Comparison of ENCODE assay signal across 15 cellular contexts in genomic region chr10:96259150-96259549, GRCh38. TPM values are rescaled to one million over a fixed set of nuclear protein-coding genes. Genes with fewer than 3 reads are reported as not detected.
DNase-seq lines count a peak whose midpoint lies in the region; ATAC-seq and TF ChIP-seq lines count a peak whose summit lies in the region.
"Had no signal": no experiment of that assay in that cellular context is flagged by ENCODE, and none has a peak within 500 bp of the region (broad histone marks: within the 10 kb centered on the region; RNA-seq: fewer than 3 reads in every experiment).

No MANE protein-coding gene starts in this region.

- H2AFZ ChIP-seq in OCI-LY7 (ENCODE audit: low read length) = no peak overlapping the region

- TF ChIP-seq CTCF in OCI-LY7 (conservative IDR thresholded peaks at IDR 0.05; ENCODE audit: low read length) = no peak

- peaks cover 0 to 81% (median 0%) of the 10 kb centered on the region in 11 experiments; a peak in 2 of 22 replicates for H4K20me1 ChIP-seq in BLaER1 treated with 17β-estradiol and CSF1 and Interleukin-3, amounts not matched to agents 10 nM and 100 nM
- peaks cover 18% of the 10 kb centered on the region; the same call in 1 of the 2 replicates for H4K20me1 ChIP-seq in OCI-LY7 (ENCODE audit: insufficient read depth, low read length)

- H3K36me3 Mint-ChIP-seq in naive B cell = peaks cover 24 to 37% of the 10 kb centered on the region in 2 donors
- no peaks in the 10 kb centered on the region for H3K36me3 Mint-ChIP-seq in activated naive CD8-positive, alpha-beta T cell treated with anti-CD3 and anti-CD28 coated beads for 36 hours

- no peaks in the 10 kb centered on the region for H3K9me2 ChIP-seq in OCI-LY7 (ENCODE audit: insufficient read depth, low read length)

- H3K27me3 ChIP-seq in BLaER1 treated with 17β-estradiol and CSF1 and Interleukin-3, amounts not matched to agents 10 nM and 100 nM = no peaks in the 10 kb centered on the region
- H3K27me3 ChIP-seq: BE2C, Peyer's patch had no signal

- CTCF ChIA-PET in OCI-LY7 (lab: Charles Lee; ENCODE audit: unreplicated experiment) = no interaction called here

- BruUV-seq in OCI-LY7 (replicated peaks; lab: Mats Ljungman, UMichigan) = no TSS peak

- 0 out of 20 replicates have a peak overlapping the region, but pooled peaks of 2 of the 10 experiments have one; percentile 1 to 5 for H3K4me3 ChIP-seq in BLaER1 treated with 17β-estradiol and CSF1 and Interleukin-3, amounts not matched to agents 10 nM and 100 nM
- H3K4me3 ChIP-seq in OCI-LY7 (ENCODE audit: low read depth, low read length, poor library complexity, severe bottlenecking) = no peak overlapping the region
- H3K4me3 ChIP-seq: Peyer's patch had no signal

- DNase-seq in Ammon's horn (ENCODE audit: low spot score) (peak; percentile 51), OCI-LY7 (ENCODE audit: low spot score) (no peak), naive B cell (no peak), NOMO-1 treated with dmso at 0.1 percent for 144 hours (lab: John Stamatoyannopoulos, UW; ENCODE audit: unreplicated experiment) (no peak)
- no peak for DNase-seq in activated naive CD8-positive, alpha-beta T cell treated with anti-CD3 and anti-CD28 coated beads for 36 hours
- no peak for DNase-seq in activated CD4-positive, alpha-beta T cell treated with anti-CD3 and anti-CD28 coated beads, Interleukin-2, amount 50 U/mL, for 4 hours
- DNase-seq: ACHN, BE2C, NCI-H1436 treated with DMSO at 0.1 percent for 48 hours, NCI-H2081 treated with DMSO at 0.1 percent for 48 hours, NCI-H226, Peyer's patch had no signal

- no peaks in the 10 kb centered on the region for H3K9me3 ChIP-seq in BLaER1 treated with 17β-estradiol and CSF1 and Interleukin-3, amounts not matched to agents 10 nM and 100 nM (replicated peaks in 1 of 11)
- no peaks in the 10 kb centered on the region for H3K9me3 ChIP-seq in OCI-LY7 (ENCODE audit: low read length)
- H3K9me3 ChIP-seq: BE2C, Peyer's patch had no signal

- H3K4me1 Mint-ChIP-seq in naive B cell = peaks cover 69 to 95% (median 79%) of the 10 kb centered on the region in 3 donors
- no peaks in the 10 kb centered on the region for H3K4me1 Mint-ChIP-seq in activated naive CD8-positive, alpha-beta T cell treated with anti-CD3 and anti-CD28 coated beads for 36 hours

- H3K27me3 Mint-ChIP-seq in naive B cell = no peaks in the 10 kb centered on the region
- H3K27me3 Mint-ChIP-seq in activated naive CD8-positive, alpha-beta T cell treated with anti-CD3 and anti-CD28 coated beads for 36 hours = no peaks in the 10 kb centered on the region

- POLR2A ChIA-PET in OCI-LY7 (lab: Charles Lee) = interaction anchor here (1.6 to 5.1 kb wide), 2 partner anchors 8 to 12 kb away, joined by 3 to 44 read pairs; partner anchors contain the start of gene BLNK

- peak overlapping the region; percentile 26 to 89 (median 61); a peak in 20 of 22 replicates for H3K4me2 ChIP-seq in BLaER1 treated with 17β-estradiol and CSF1 and Interleukin-3, amounts not matched to agents 10 nM and 100 nM
- H3K4me2 ChIP-seq in OCI-LY7 (ENCODE audit: low read length) = peak overlapping the region; percentile 55; the same call in 1 of the 2 replicates

- ATAC-seq in naive B cell (ENCODE audit: low read depth in 2 of 2) = no peak
- ATAC-seq: HCT116 had no signal

- H3K36me3 ChIP-seq in BLaER1 treated with 17β-estradiol and CSF1 and Interleukin-3, amounts not matched to agents 10 nM and 100 nM = peaks cover 0 to 86% (median 0%) of the 10 kb centered on the region in 11 experiments; a peak in 8 of 22 replicates
- peaks cover 95% of the 10 kb centered on the region for H3K36me3 ChIP-seq in OCI-LY7 (ENCODE audit: insufficient read depth, low read length)
- H3K36me3 ChIP-seq: BE2C, Peyer's patch had no signal

- peaks cover 0 to 1% (median 0%) of the 10 kb centered on the region in 7 donors for H3K9me3 Mint-ChIP-seq in naive B cell
- H3K9me3 Mint-ChIP-seq in activated naive CD8-positive, alpha-beta T cell treated with anti-CD3 and anti-CD28 coated beads for 36 hours = no peaks in the 10 kb centered on the region

- H3K79me2 ChIP-seq in OCI-LY7 (ENCODE audit: insufficient read depth, low read depth, low read length) = peaks cover 98% of the 10 kb centered on the region

- H3K27ac ChIP-seq in BLaER1 treated with 17β-estradiol and CSF1 and Interleukin-3, amounts not matched to agents 10 nM and 100 nM = peak overlapping the region in 7 of 11 experiments; percentile 42 to 81 (median 54); a peak in 12 of 22 replicates
- H3K27ac ChIP-seq in OCI-LY7 (ENCODE audit: low read depth, low read length, poor library complexity, severe bottlenecking) = peak overlapping the region; percentile 26

- peaks cover 54 to 81% (median 67%) of the 10 kb centered on the region in 10 experiments for H3K4me1 ChIP-seq in BLaER1 treated with 17β-estradiol and CSF1 and Interleukin-3, amounts not matched to agents 10 nM and 100 nM
- H3K4me1 ChIP-seq in OCI-LY7 (ENCODE audit: insufficient read depth, low read length, poor library complexity, severe bottlenecking) = peaks cover 88% of the 10 kb centered on the region
- H3K4me1 ChIP-seq: BE2C had no signal

- peak overlapping the region; percentile 64 to 97 (median 90) for H3K27ac Mint-ChIP-seq in naive B cell
- H3K27ac Mint-ChIP-seq in activated naive CD8-positive, alpha-beta T cell treated with anti-CD3 and anti-CD28 coated beads for 36 hours = no peak overlapping the region

- peak overlapping the region in 6 of 8 donors; percentile 6 to 73 (median 52) for H3K4me3 Mint-ChIP-seq in naive B cell
- H3K4me3 Mint-ChIP-seq in activated naive CD8-positive, alpha-beta T cell treated with anti-CD3 and anti-CD28 coated beads for 36 hours = no peak overlapping the region

- intact Hi-C loops in OCI-LY7 (cut with micrococcal nuclease; ENCODE audit: unreplicated experiment) = no loop called here

- H3K9ac ChIP-seq in BLaER1 treated with 17β-estradiol and CSF1 and Interleukin-3, amounts not matched to agents 10 nM and 100 nM = peak overlapping the region in 1 of 11 experiments; percentile 35; a peak in 1 of 22 replicates

RNA-seq across cellular contexts. Expression of gene BLNK, which starts 12.2 kb away (rescaled TPM):
- total RNA-seq in OCI-LY7 (2014; rRNA removed; shearing (Covaris generic)) = 78.0 and 113 TPM in 2 replicates
- 182 and 201 TPM in 2 replicates for total RNA-seq in OCI-LY7 (2022)
- polyA plus RNA-seq in naive B cell (ENCODE audit: low read depth in 6 of 6) = 100 to 1,000 TPM; 152 to 280 (median 196) TPM
- total RNA-seq in activated naive CD8-positive, alpha-beta T cell treated with anti-CD3 and anti-CD28 coated beads for 36 hours = 1 to 10 TPM in 1 of 2 experiments, under 1 TPM in 1; 0.94 to 1.3 TPM
- total RNA-seq: LHCN-M2 had no signal

RNA-seq across cellular contexts. Expression of gene DNTT, which starts 45.1 kb away (rescaled TPM):
- total RNA-seq in OCI-LY7 (2014; rRNA removed; shearing (Covaris generic)) = 0.16 TPM in 1 of 2 replicates, not detected in the other
- 0.18 and 0.32 TPM in 2 replicates for total RNA-seq in OCI-LY7 (2022)
- under 1 TPM in 1 of 6 donors, not detected in 5; 0.21 TPM for polyA plus RNA-seq in naive B cell (ENCODE audit: low read depth in 6 of 6)
- total RNA-seq in activated naive CD8-positive, alpha-beta T cell treated with anti-CD3 and anti-CD28 coated beads for 36 hours = not detected
- total RNA-seq: LHCN-M2, Peyer's patch had no signal

Comparison
In these comparisons a context has a peak if more than half of its experiments do, and no peak if none do; other contexts are left out.
1. RNA of gene BLNK, which starts 12.2 kb away (total RNA-seq): 78.0 to 201 TPM in OCI-LY7; 0.94 to 1.3 TPM in activated naive CD8-positive, alpha-beta T cell treated with anti-CD3 and anti-CD28 coated beads for 36 hours; every median in the first group is over 10 times any median in the second.